In the genomic region with DNA sequence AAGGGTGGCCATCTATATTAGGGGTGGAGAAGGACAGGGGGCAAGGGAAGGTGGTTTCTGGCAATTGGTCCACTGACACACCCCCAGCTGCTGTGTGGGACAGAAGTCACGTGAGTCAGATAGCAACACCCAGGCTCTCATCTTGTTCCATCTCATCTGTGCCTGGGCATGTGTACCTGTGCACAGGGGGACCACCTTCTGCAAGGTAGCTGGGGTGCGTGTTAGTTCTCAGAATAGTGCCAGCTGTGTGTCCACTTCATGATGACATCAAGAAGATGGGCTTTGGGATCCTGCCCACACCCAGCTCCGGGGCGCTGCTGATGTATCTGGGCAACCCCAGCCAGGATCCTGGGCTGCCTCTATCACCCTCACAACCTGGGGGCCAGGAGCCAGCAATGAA, we compare ENCODE assay signal across 21 cellular contexts. TPM values are rescaled to one million over a fixed set of nuclear protein-coding genes. Genes with fewer than 3 reads are reported as not detected.
DNase-seq lines count a peak whose midpoint lies in the region; ATAC-seq and TF ChIP-seq lines count a peak whose summit lies in the region.
"Had no signal": no experiment of that assay in that cellular context is flagged by ENCODE, and none has a peak within 500 bp of the region (broad histone marks: within the 10 kb centered on the region; RNA-seq: fewer than 3 reads in every experiment).

No MANE protein-coding gene starts in this region.

- intact Hi-C loops in esophagus muscularis mucosa (cut with DNase I) = loop anchor here (5.0 kb wide), 1 partner anchor 52 kb away; no protein-coding TSS in a partner anchor
- intact Hi-C loops in tibial artery (cut with DNase I; ENCODE audit: low total_unique reads) = loop anchor here (5.0 kb wide), 1 partner anchor 67 kb away; no protein-coding TSS in a partner anchor
- intact Hi-C loops in thyroid gland (cut with DNase I) = no loop called here

- no peaks in the 10 kb centered on the region for H3K27me3 Mint-ChIP-seq in osteocyte (ENCODE audit: unreplicated experiment)

- TF ChIP-seq POLR2A in esophagus muscularis mucosa (IDR thresholded peaks at IDR 0.05; ENCODE audit: low read depth) = no peak
- TF ChIP-seq POLR2A in thyroid gland (IDR thresholded peaks at IDR 0.05) = no peak

- no peak for TF ChIP-seq EP300 in esophagus muscularis mucosa (IDR thresholded peaks at IDR 0.05)

- H3K4me1 Mint-ChIP-seq in osteocyte (ENCODE audit: unreplicated experiment) = peaks cover 83% of the 10 kb centered on the region

- H3K9me3 ChIP-seq in esophagus muscularis mucosa (no peaks in the 10 kb centered on the region), tibial artery (no peaks in the 10 kb centered on the region), thyroid gland (no peaks in the 10 kb centered on the region)
- H3K9me3 ChIP-seq: HAP-1, Peyer's patch had no signal

- H3K27ac Mint-ChIP-seq in osteocyte (ENCODE audit: unreplicated experiment) = peak overlapping the region; percentile 95
- H3K27ac Mint-ChIP-seq: B cell; CD4-positive, alpha-beta T cell had no signal

- TF ChIP-seq CTCF in RWPE1 (conservative IDR thresholded peaks at IDR 0.05; ENCODE audit: low read depth) (no peak), esophagus muscularis mucosa (IDR thresholded peaks at IDR 0.05) (no peak), osteocyte (IDR thresholded peaks at IDR 0.05) (no peak), tibial artery (IDR thresholded peaks at IDR 0.05) (no peak), thyroid gland (IDR thresholded peaks at IDR 0.05) (no peak)

- peak overlapping the region; percentile 89 for H3K27ac ChIP-seq in RWPE1
- peak overlapping the region; percentile 91 to 98 (median 92) for H3K27ac ChIP-seq in esophagus muscularis mucosa (replicated peaks in 1 of 4)
- H3K27ac ChIP-seq in tibial artery = peak overlapping the region; percentile 92 to 93
- H3K27ac ChIP-seq in thyroid gland = no peak overlapping the region

- CTCF ChIA-PET in RWPE1 (lab: Yijun Ruan, JAX) = interaction anchor here (0.9 kb wide), 1 partner anchor 561 kb away, joined by 3 read pairs; no protein-coding TSS in a partner anchor

- H3K4me1 ChIP-seq in esophagus muscularis mucosa = peaks cover 64 to 98% (median 95%) of the 10 kb centered on the region in 4 donors
- H3K4me1 ChIP-seq in tibial artery = peaks cover 13 to 98% (median 65%) of the 10 kb centered on the region in 4 donors
- H3K4me1 ChIP-seq in thyroid gland = peaks cover 44 to 56% of the 10 kb centered on the region in 2 donors
- H3K4me1 ChIP-seq: HAP-1 had no signal

- H3K27me3 ChIP-seq in esophagus muscularis mucosa (no peaks in the 10 kb centered on the region), tibial artery (no peaks in the 10 kb centered on the region), thyroid gland (no peaks in the 10 kb centered on the region)
- H3K27me3 ChIP-seq: Peyer's patch had no signal

- no peak for ATAC-seq in GM19351 (IDR thresholded peaks at IDR 0.05; ENCODE audit: unreplicated experiment)
- no peak for ATAC-seq in HG03469 (IDR thresholded peaks at IDR 0.05; ENCODE audit: unreplicated experiment)

- H3K9me3 Mint-ChIP-seq in osteocyte (ENCODE audit: unreplicated experiment) = no peaks in the 10 kb centered on the region
- H3K9me3 Mint-ChIP-seq: CD4-positive, alpha-beta T cell had no signal

- H3K36me3 Mint-ChIP-seq in osteocyte (ENCODE audit: unreplicated experiment) = peaks cover 26% of the 10 kb centered on the region

- POLR2A ChIA-PET in RWPE1 (lab: Yijun Ruan, JAX; ENCODE audit: low non-redundant PET) = no interaction called here

- 89% methylated on average over 2 of the region's 4 CpGs for WGBS in esophagus muscularis mucosa
- WGBS in thyroid gland, 2 donors = 84 to 88% methylated on average over 3 to 4 of the region's 4 CpGs

- no peak overlapping the region for H3K4me3 ChIP-seq in esophagus muscularis mucosa
- H3K4me3 ChIP-seq in tibial artery = no peak overlapping the region
- no peak overlapping the region for H3K4me3 ChIP-seq in thyroid gland (replicated peaks in 1 of 3)
- H3K4me3 ChIP-seq: HAP-1, Peyer's patch had no signal

- DNase-seq in RWPE1 (ENCODE audit: low spot score) (no peak), esophagus muscularis mucosa (ENCODE audit: extremely low spot score) (no peak), osteocyte (ENCODE audit: extremely low spot score, unreplicated experiment) (no peak), tibial artery (peak in 1 of 2 donors; percentile 52), thyroid gland (no peak)
- DNase-seq in activated effector memory CD4-positive, alpha-beta T cell treated with anti-CD3 and anti-CD28 coated beads, Interleukin-2, amount 50 U/mL, for 16 hours = no peak
- DNase-seq: Calu3; CD4-positive, alpha-beta T cell; DMS79 treated with DMSO at 0.1 percent for 48 hours; GF-D8; Karpas-422; NCI-H1105 treated with DMSO at 0.1 percent for 48 hours; NCI-H187; NCI-H446; NCI-H774; Peyer's patch; SHP77 treated with DMSO at 0.1 percent for 48 hours had no signal

- H3K36me3 ChIP-seq in esophagus muscularis mucosa = no peaks in the 10 kb centered on the region
- H3K36me3 ChIP-seq in tibial artery = no peaks in the 10 kb centered on the region
- H3K36me3 ChIP-seq in thyroid gland = no peaks in the 10 kb centered on the region
- H3K36me3 ChIP-seq: HAP-1, Peyer's patch had no signal

- H3K4me3 Mint-ChIP-seq in osteocyte (ENCODE audit: unreplicated experiment) = no peak overlapping the region
- H3K4me3 Mint-ChIP-seq: B cell; CD4-positive, alpha-beta T cell had no signal

RNA-seq across cellular contexts. Expression of gene COL4A2, which starts 38.6 kb away (rescaled TPM):
- total RNA-seq in esophagus muscularis mucosa (100 to 1,000 TPM; 419 to 931 (median 555) TPM), osteocyte (2,001 and 2,067 TPM in 2 replicates), thyroid gland (100 to 1,000 TPM in 3 of 4 donors, 10 to 100 TPM in 1; 97.6 to 193 (median 131) TPM)
- total RNA-seq: CD4-positive, alpha-beta T cell had no signal

RNA-seq across cellular contexts. Expression of gene COL4A1, which starts 38.7 kb away (rescaled TPM):
- total RNA-seq in esophagus muscularis mucosa = 100 to 1,000 TPM; 328 to 578 (median 405) TPM
- 3,181 and 3,589 TPM in 2 replicates for total RNA-seq in osteocyte
- total RNA-seq in thyroid gland = 100 to 1,000 TPM in 2 of 4 donors, 10 to 100 TPM in 2; 71.3 to 161 (median 112) TPM
- total RNA-seq: B cell had no signal

Comparison
In these comparisons a context has a peak if more than half of its experiments do, and no peak if none do; other contexts are left out.
1. H3K27ac ChIP-seq: peak in RWPE1 (single experiment), esophagus muscularis mucosa (4 of 4) and tibial artery (2 of 2); none in thyroid gland (0 of 3).